In the genomic region with DNA sequence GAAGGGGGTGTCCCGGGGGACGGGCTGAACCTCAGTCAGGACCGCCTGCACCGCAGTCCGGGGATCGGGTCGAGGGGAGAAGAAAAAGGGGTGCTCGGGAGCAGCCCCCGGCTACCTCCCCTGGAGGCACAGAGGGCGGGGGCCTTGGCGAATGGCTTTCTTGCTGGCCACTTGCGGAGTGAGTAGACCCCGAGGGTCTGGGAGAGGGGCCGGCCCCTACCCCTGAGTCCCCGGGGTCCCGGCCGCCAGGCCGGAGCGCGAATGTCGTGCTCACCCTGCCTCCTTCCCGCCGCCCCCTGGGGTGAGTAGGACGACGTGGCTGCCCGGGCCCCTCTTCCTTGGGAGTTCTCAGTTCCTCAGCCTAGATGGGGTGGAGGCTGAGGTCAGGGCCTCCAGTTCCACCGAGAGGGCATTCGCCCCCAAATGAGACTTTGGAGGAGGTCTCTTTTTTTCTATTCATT, we compare ENCODE assay signal across 8 cellular contexts.
DNase-seq lines count a peak whose midpoint lies in the region; ATAC-seq and TF ChIP-seq lines count a peak whose summit lies in the region.

No MANE protein-coding gene starts in this region.

- DNase-seq in ACHN (peak; percentile 34), SK-MEL-5 (ENCODE audit: low read depth, low spot score) (peak; percentile 37), fibroblast of lung (ENCODE audit: low read depth in 2 of 2) (no peak), GM19240 (ENCODE audit: insufficient read length, low spot score) (no peak), GM13977 (ENCODE audit: low spot score) (no peak)

- H3K9me3 ChIP-seq in fibroblast of lung (ENCODE audit: control insufficient read depth, insufficient read depth, low read depth, low read length) (no peaks in the 10 kb centered on the region), neuron (ENCODE audit: low read length) (no peaks in the 10 kb centered on the region)

- H4K20me1 ChIP-seq in fibroblast of lung (ENCODE audit: control insufficient read depth, extremely low read depth, insufficient read depth, low read length), result no peaks in the 10 kb centered on the region

- H3K27ac ChIP-seq in fibroblast of lung (ENCODE audit: insufficient read depth, low read length), result no peak overlapping the region

- ATAC-seq in HG03095 (IDR thresholded peaks at IDR 0.05; ENCODE audit: unreplicated experiment), result peak; percentile 19

- H3K4me1 ChIP-seq in fibroblast of lung (ENCODE audit: control insufficient read depth, extremely low read depth, insufficient read depth, low read length), result no peaks in the 10 kb centered on the region
- H3K4me1 ChIP-seq in neuron (ENCODE audit: insufficient read depth, low read length), result peaks cover 17% of the 10 kb centered on the region

- H3K27me3 ChIP-seq in fibroblast of lung (ENCODE audit: control insufficient read depth, insufficient read depth, low read length), result no peaks in the 10 kb centered on the region
- no peaks in the 10 kb centered on the region for H3K27me3 ChIP-seq in neuron (ENCODE audit: insufficient read depth, low read length)

- no peaks in the 10 kb centered on the region for H3K36me3 ChIP-seq in fibroblast of lung (ENCODE audit: control insufficient read depth, insufficient read depth, low read length)
- no peaks in the 10 kb centered on the region for H3K36me3 ChIP-seq in neuron (ENCODE audit: insufficient read depth, low read length)

- TF ChIP-seq CTCF in fibroblast of lung (conservative IDR thresholded peaks at IDR 0.05 in 1 of 2, IDR thresholded peaks at IDR 0.05 in 1 of 2; ENCODE audit: low read depth in 1 of 2, low read length in 2 of 2), result no peak
- TF ChIP-seq CTCF in GM13977 (IDR thresholded peaks at IDR 0.05; ENCODE audit: extremely low read depth, insufficient read depth, missing control alignments), result no peak

- peak; percentile 80 for TF ChIP-seq POLR2A in GM18526 (IDR thresholded peaks at IDR 0.05; ENCODE audit: extremely low read depth, insufficient read length)

- peak overlapping the region; percentile 69 for H3K9ac ChIP-seq in fibroblast of lung (ENCODE audit: insufficient read depth, low read length)

- H3K4me3 ChIP-seq in fibroblast of lung (replicated peaks in 1 of 4; ENCODE audit: control extremely low read depth in 1 of 4, insufficient read depth in 1 of 4, low read depth in 3 of 4, low read length in 4 of 4) (peak overlapping the region; percentile 63 to 81 (median 71)), neuron (ENCODE audit: low read length) (peak overlapping the region; percentile 92)

- H3K79me2 ChIP-seq in fibroblast of lung (ENCODE audit: control insufficient read depth, insufficient read depth, low read length), result peaks cover 2% of the 10 kb centered on the region

- in situ Hi-C loops in ACHN (cut with HindIII; ENCODE audit: low pct_ligation_motif_present, low pct_unique_long_range_greater_than_20kb, low sequenced_read_pairs), result no loop called here
- in situ Hi-C loops in SK-MEL-5 (cut with HindIII; ENCODE audit: low pct_unique_long_range_greater_than_20kb, low sequenced_read_pairs), result no loop called here
- in situ Hi-C loops in GM13977 (cut with MboI; ENCODE audit: low pct_unique_long_range_greater_than_20kb, low sequenced_read_pairs, unreplicated experiment), result no loop called here

- H3K4me2 ChIP-seq in fibroblast of lung (ENCODE audit: extremely low read depth, insufficient read depth, low read length), result peak overlapping the region; percentile 93

- peak overlapping the region; percentile 26 for H2AFZ ChIP-seq in fibroblast of lung (ENCODE audit: low read length)
- H2AFZ ChIP-seq in neuron (ENCODE audit: low read depth, low read length), result peak overlapping the region; percentile 95

Comparison
In these comparisons a context has a peak if more than half of its experiments do, and no peak if none do; other contexts are left out.
1. DNase-seq: peak in ACHN (single experiment) and SK-MEL-5 (single experiment); none in fibroblast of lung (0 of 2), GM19240 (single experiment) and GM13977 (single experiment).